Comparison of ENCODE assay signal across 9 cellular contexts in the genomic region with DNA sequence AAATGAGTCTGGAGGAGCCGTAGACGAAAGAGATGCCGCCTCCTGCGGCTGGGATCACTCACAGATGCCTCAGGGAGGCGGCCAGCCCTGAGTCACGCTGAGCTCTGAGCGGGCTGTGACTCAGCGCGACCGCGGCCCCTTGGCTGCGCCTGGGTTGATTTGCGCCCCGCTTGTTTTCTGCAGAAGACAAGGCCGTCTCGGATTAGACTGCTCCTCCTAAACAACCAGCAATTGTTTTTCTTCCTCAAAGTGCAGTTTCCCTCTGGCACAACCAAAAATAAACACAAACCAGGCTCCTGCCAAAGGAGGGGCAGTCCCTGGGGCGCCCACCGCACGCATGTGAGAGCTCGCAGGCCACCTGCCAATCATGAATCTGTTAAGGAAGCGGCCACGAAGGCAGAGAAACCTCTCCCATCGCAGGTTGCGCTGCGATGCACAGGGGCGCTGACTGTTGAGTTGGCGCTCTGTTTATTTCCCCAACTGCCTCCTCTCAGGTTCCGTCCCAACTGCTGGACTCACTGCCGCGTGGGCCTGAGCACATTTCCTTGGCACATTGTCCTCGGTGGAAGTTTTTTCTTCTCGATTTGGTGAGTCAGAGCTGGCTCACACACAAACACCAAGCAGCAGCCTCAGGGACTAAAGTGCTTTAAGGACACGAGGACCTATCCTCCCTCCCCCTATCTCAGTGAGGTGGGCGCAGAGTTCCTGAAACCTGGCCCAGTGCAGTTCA.
DNase-seq lines count a peak whose midpoint lies in the region; ATAC-seq and TF ChIP-seq lines count a peak whose summit lies in the region.
"Had no signal": no experiment of that assay in that cellular context is flagged by ENCODE, and none has a peak within 500 bp of the region (broad histone marks: within the 10 kb centered on the region; RNA-seq: fewer than 3 reads in every experiment).

No MANE protein-coding gene starts in this region.

- 29% methylated on average over 34 of the region's 34 CpGs for WGBS in HUES64
- WGBS in right lobe of liver (ENCODE audit: insufficient coverage, low coverage, low lambda C conversion rate, missing lambda C conversion rate) = 51% methylated on average over 13 of the region's 34 CpGs

- no peaks in the 10 kb centered on the region for H3K36me3 ChIP-seq in HUES64 (ENCODE audit: insufficient read depth, low read length)
- H3K36me3 ChIP-seq in right lobe of liver = no peaks in the 10 kb centered on the region

- H3K27ac ChIP-seq in HUES64 (ENCODE audit: low read depth, low read length) = peak overlapping the region; percentile 54
- no peak overlapping the region for H3K27ac ChIP-seq in right lobe of liver
- H3K27ac ChIP-seq: SK-N-MC had no signal

- H3K9me3 ChIP-seq in HUES64 (ENCODE audit: insufficient read depth, low read depth, low read length) = 0 out of 2 replicates have a peak, but pooled peaks cover 4% of the 10 kb centered on the region
- no peaks in the 10 kb centered on the region for H3K9me3 ChIP-seq in right lobe of liver

- peak; percentile 87 for ATAC-seq in GM21576 (IDR thresholded peaks at IDR 0.05; ENCODE audit: unreplicated experiment)
- ATAC-seq in right lobe of liver = peak; percentile 50 to 83 (median 61)

- H3K4me1 ChIP-seq in HUES64 (ENCODE audit: insufficient read depth, low read length) = peaks cover 19% of the 10 kb centered on the region
- no peaks in the 10 kb centered on the region for H3K4me1 ChIP-seq in right lobe of liver

- intact Hi-C loops in right lobe of liver (cut with DNase I) = no loop called here

- peak overlapping the region; percentile 63 for H3K9ac ChIP-seq in HUES64 (ENCODE audit: low read depth, low read length)

- DNase-seq in COLO829 (ENCODE audit: low spot score) (peak; percentile 63), choroid plexus epithelial cell (ENCODE audit: low read depth) (peak; percentile 88), right lobe of liver (peak in 1 of 3 donors; percentile 45), NCI-H526 treated with DMSO at 0.1 percent for 48 hours (lab: John Stamatoyannopoulos, UW) (no peak)
- peak; percentile 59 to 68 for DNase-seq in activated CD4-positive, alpha-beta T cell treated with anti-CD3 and anti-CD28 coated beads for 4 hours
- peak; percentile 55 to 82 (median 65) for DNase-seq in stimulated activated CD4-positive, alpha-beta T cell treated with anti-CD3 and anti-CD28 coated beads, TNF-alpha, amount 100 ng/mL, for 24 hours (ENCODE audit: low read depth in 3 of 3)

- H3K4me3 ChIP-seq in HUES64 (ENCODE audit: low read length) (peak overlapping the region; percentile 4; the same call in 1 of the 2 replicates), choroid plexus epithelial cell (ENCODE audit: low read depth, low read length) (peak overlapping the region; percentile 40), right lobe of liver (peak overlapping the region in 1 of 3 donors; percentile 2)
- H3K4me3 ChIP-seq: SK-N-MC had no signal

- TF ChIP-seq CTCF in choroid plexus epithelial cell (conservative IDR thresholded peaks at IDR 0.05; ENCODE audit: low read depth, low read length) (no peak), right lobe of liver (IDR thresholded peaks at IDR 0.05) (no peak)

- TF ChIP-seq POLR2A in right lobe of liver (IDR thresholded peaks at IDR 0.05) = no peak

- no peaks in the 10 kb centered on the region for H3K27me3 ChIP-seq in HUES64 (ENCODE audit: insufficient read depth, low read length)
- H3K27me3 ChIP-seq in right lobe of liver = no peaks in the 10 kb centered on the region
